In genomic region chrX:39614680-39614998, GRCh38 we compare ENCODE assay signal across 1 cellular context.
TF ChIP-seq lines count a peak whose summit lies in the region.

No MANE protein-coding gene starts in this region.

TF ChIP-seq in GM12878, 131 proteins besides CTCF, POLR2A, EP300 and RAD21 (continued from another document):
- TF ChIP-seq, protein P1, sequence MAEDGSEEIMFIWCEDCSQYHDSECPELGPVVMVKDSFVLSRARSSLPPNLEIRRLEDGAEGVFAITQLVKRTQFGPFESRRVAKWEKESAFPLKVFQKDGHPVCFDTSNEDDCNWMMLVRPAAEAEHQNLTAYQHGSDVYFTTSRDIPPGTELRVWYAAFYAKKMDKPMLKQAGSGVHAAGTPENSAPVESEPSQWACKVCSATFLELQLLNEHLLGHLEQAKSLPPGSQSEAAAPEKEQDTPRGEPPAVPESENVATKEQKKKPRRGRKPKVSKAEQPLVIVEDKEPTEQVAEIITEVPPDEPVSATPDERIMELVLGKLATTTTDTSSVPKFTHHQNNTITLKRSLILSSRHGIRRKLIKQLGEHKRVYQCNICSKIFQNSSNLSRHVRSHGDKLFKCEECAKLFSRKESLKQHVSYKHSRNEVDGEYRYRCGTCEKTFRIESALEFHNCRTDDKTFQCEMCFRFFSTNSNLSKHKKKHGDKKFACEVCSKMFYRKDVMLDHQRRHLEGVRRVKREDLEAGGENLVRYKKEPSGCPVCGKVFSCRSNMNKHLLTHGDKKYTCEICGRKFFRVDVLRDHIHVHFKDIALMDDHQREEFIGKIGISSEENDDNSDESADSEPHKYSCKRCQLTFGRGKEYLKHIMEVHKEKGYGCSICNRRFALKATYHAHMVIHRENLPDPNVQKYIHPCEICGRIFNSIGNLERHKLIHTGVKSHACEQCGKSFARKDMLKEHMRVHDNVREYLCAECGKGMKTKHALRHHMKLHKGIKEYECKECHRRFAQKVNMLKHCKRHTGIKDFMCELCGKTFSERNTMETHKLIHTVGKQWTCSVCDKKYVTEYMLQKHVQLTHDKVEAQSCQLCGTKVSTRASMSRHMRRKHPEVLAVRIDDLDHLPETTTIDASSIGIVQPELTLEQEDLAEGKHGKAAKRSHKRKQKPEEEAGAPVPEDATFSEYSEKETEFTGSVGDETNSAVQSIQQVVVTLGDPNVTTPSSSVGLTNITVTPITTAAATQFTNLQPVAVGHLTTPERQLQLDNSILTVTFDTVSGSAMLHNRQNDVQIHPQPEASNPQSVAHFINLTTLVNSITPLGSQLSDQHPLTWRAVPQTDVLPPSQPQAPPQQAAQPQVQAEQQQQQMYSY (CRISPR knock-in tag; IDR thresholded peaks at IDR 0.05): no peak
